Comparison of ENCODE assay signal across 32 cellular contexts in the genomic region with DNA sequence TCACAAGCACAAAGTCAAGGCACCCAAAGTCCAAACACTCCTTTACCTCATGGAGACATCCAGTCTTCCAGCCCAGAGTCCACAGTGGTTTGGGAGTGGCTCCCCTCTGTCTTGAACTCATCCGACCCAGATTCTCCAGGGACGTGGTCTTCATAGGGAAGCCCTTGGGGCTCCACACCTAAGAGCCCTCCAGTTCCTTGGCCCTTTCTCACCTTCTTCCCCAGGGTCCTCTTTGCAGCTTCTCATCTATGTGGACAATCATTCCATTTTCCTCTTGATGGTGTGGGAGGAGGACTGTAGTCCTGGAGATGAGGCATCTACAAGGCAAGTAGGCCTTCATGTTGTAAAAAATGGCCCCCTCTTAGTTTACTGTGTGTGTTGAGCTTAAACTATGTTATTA.
A peak's percentile ranks its signal among the peaks of the same experiment; 100 is the strongest.
DNase-seq lines count a peak whose midpoint lies in the region; FAIRE-seq and TF ChIP-seq lines count a peak whose summit lies in the region.
"Had no signal": no experiment of that assay in that cellular context is flagged by ENCODE, and none has a peak within 500 bp of the region (broad histone marks: within the 10 kb centered on the region; RNA-seq: fewer than 3 reads in every experiment).

No MANE protein-coding gene starts in this region.

- H3K4me2 ChIP-seq in osteoblast (ENCODE audit: insufficient read depth, low read length): no peak overlapping the region
- H3K4me2 ChIP-seq: A549; BLaER1; BLaER1 treated with 17β-estradiol and CSF1 and Interleukin-3, amounts not matched to agents 10 nM and 100 nM had no signal

- H3K9me3 ChIP-seq in osteoblast (ENCODE audit: low read depth, low read length) (no peaks in the 10 kb centered on the region), sigmoid colon (no peaks in the 10 kb centered on the region), small intestine (ENCODE audit: control insufficient read depth, low read depth) (no peaks in the 10 kb centered on the region), Peyer's patch (no peaks in the 10 kb centered on the region)
- H3K9me3 ChIP-seq: A549, BE2C had no signal

- H3K27ac ChIP-seq in osteoblast (ENCODE audit: low read depth, low read length): no peak overlapping the region
- peak overlapping the region in 3 of 4 donors; percentile 74 to 93 (median 82) for H3K27ac ChIP-seq in sigmoid colon
- H3K27ac ChIP-seq in small intestine (ENCODE audit: low read depth in 1 of 2, low read length in 1 of 2): no peak overlapping the region
- H3K27ac ChIP-seq in Peyer's patch: no peak overlapping the region
- H3K27ac ChIP-seq: 22Rv1; A549; BLaER1; BLaER1 treated with 17β-estradiol and CSF1 and Interleukin-3, amounts not matched to agents 10 nM and 100 nM; C4-2B had no signal

- H3K79me2 ChIP-seq in osteoblast (ENCODE audit: insufficient read depth, low read length): no peaks in the 10 kb centered on the region

- no peaks in the 10 kb centered on the region for H3K36me3 ChIP-seq in osteoblast (ENCODE audit: insufficient read depth, low read length)
- H3K36me3 ChIP-seq in sigmoid colon: no peaks in the 10 kb centered on the region
- H3K36me3 ChIP-seq in small intestine (ENCODE audit: control insufficient read depth in 2 of 2, insufficient read depth in 2 of 2, low read length in 2 of 2): no peaks in the 10 kb centered on the region
- H3K36me3 ChIP-seq in Peyer's patch: no peaks in the 10 kb centered on the region
- H3K36me3 ChIP-seq: BE2C; BLaER1; BLaER1 treated with 17β-estradiol and CSF1 and Interleukin-3, amounts not matched to agents 10 nM and 100 nM had no signal

- no peaks in the 10 kb centered on the region for H4K20me1 ChIP-seq in osteoblast (ENCODE audit: insufficient read depth, low read length)
- H4K20me1 ChIP-seq: BLaER1; BLaER1 treated with 17β-estradiol and CSF1 and Interleukin-3, amounts not matched to agents 10 nM and 100 nM had no signal

- no peaks in the 10 kb centered on the region for H3K27me3 ChIP-seq in osteoblast (ENCODE audit: insufficient read depth, low read length)
- no peaks in the 10 kb centered on the region for H3K27me3 ChIP-seq in sigmoid colon
- H3K27me3 ChIP-seq in small intestine (ENCODE audit: control insufficient read depth in 2 of 2, insufficient read depth in 2 of 2, low read length in 2 of 2): no peaks in the 10 kb centered on the region
- no peaks in the 10 kb centered on the region for H3K27me3 ChIP-seq in Peyer's patch
- H3K27me3 ChIP-seq: BE2C; BLaER1; BLaER1 treated with 17β-estradiol and CSF1 and Interleukin-3, amounts not matched to agents 10 nM and 100 nM had no signal

- no peak for TF ChIP-seq POLR2A in sigmoid colon (IDR thresholded peaks at IDR 0.05)
- TF ChIP-seq POLR2A in Peyer's patch (IDR thresholded peaks at IDR 0.05): no peak

- DNase-seq in osteoblast (ENCODE audit: insufficient read length, low spot score, missing footprints): peak; percentile 51
- DNase-seq in sigmoid colon: no peak
- peak; percentile 18 for DNase-seq in small intestine
- DNase-seq in foreskin melanocyte: no peak
- DNase-seq in NCI-H526 treated with DMSO at 0.1 percent for 48 hours (lab: John Stamatoyannopoulos, UW): no peak
- no peak for DNase-seq in Peyer's patch
- DNase-seq: 8988T; ACHN; AML-193; BE2C; C1 segment of cervical spinal cord; Caco-2; Calu3; CD4-positive, alpha-beta memory T cell; CD4-positive, alpha-beta T cell; CD4-positive, CD25-positive, alpha-beta regulatory T cell; CD8-positive, alpha-beta memory T cell; COR-L47; DMS 273 treated with DMSO at 0.1 percent for 48 hours; DMS153; DMS53; DMS79; DMS79 treated with DMSO at 0.1 percent for 48 hours; DND-41; EL had no signal

- H3K4me3 ChIP-seq in osteoblast (ENCODE audit: insufficient read depth, low read length) (no peak overlapping the region), sigmoid colon (no peak overlapping the region), small intestine (ENCODE audit: low read depth in 1 of 2, low read length in 2 of 2) (no peak overlapping the region), Peyer's patch (no peak overlapping the region)
- H3K4me3 ChIP-seq: A549; BLaER1; BLaER1 treated with 17β-estradiol and CSF1 and Interleukin-3, amounts not matched to agents 10 nM and 100 nM had no signal

- no peak overlapping the region for H2AFZ ChIP-seq in osteoblast (ENCODE audit: low read length)

- FAIRE-seq in small intestine (lab: Jason Lieb, UNC): no peak
- FAIRE-seq: A204.1, A549, D721Med had no signal

- TF ChIP-seq CTCF in osteoblast (IDR thresholded peaks at IDR 0.05; ENCODE audit: extremely low read depth, low read depth, low read length): no peak
- TF ChIP-seq CTCF in sigmoid colon (IDR thresholded peaks at IDR 0.05): no peak
- TF ChIP-seq CTCF in Peyer's patch (IDR thresholded peaks at IDR 0.05): no peak

- intact Hi-C loops in sigmoid colon (cut with DNase I): loop anchor here (10.0 kb wide), 1 partner anchor 574 kb away; a partner anchor contains a TSS

- H3K4me1 ChIP-seq in osteoblast (ENCODE audit: insufficient read depth, low read length) (no peaks in the 10 kb centered on the region), sigmoid colon (peaks cover 0 to 81% (median 67%) of the 10 kb centered on the region in 4 donors), small intestine (ENCODE audit: control insufficient read depth in 2 of 2, insufficient read depth in 1 of 2, low read depth in 1 of 2, low read length in 1 of 2) (no peaks in the 10 kb centered on the region), Peyer's patch (no peaks in the 10 kb centered on the region)
- H3K4me1 ChIP-seq: BLaER1; BLaER1 treated with 17β-estradiol and CSF1 and Interleukin-3, amounts not matched to agents 10 nM and 100 nM had no signal

- TF ChIP-seq EP300 in sigmoid colon (IDR thresholded peaks at IDR 0.05): no peak

- WGBS in sigmoid colon, 2 donors: 94 to 95% methylated on average over 2 of the region's 2 CpGs
- 92 to 94% (median 92%) methylated on average over 2 of the region's 2 CpGs for WGBS in small intestine, 3 donors

Comparison
In these comparisons a context has a peak if more than half of its experiments do, and no peak if none do; other contexts are left out.
1. DNase-seq: peak in osteoblast (single experiment) and small intestine (single experiment); none in sigmoid colon (single experiment), foreskin melanocyte (single experiment), NCI-H526 treated with DMSO at 0.1 percent for 48 hours (single experiment) and Peyer's patch (0 of 3).
2. H3K27ac ChIP-seq: peak in sigmoid colon (3 of 4); none in osteoblast (single experiment), small intestine (0 of 2) and Peyer's patch (0 of 4).